19 cellular contexts compared by ENCODE assay signal in the genomic region with DNA sequence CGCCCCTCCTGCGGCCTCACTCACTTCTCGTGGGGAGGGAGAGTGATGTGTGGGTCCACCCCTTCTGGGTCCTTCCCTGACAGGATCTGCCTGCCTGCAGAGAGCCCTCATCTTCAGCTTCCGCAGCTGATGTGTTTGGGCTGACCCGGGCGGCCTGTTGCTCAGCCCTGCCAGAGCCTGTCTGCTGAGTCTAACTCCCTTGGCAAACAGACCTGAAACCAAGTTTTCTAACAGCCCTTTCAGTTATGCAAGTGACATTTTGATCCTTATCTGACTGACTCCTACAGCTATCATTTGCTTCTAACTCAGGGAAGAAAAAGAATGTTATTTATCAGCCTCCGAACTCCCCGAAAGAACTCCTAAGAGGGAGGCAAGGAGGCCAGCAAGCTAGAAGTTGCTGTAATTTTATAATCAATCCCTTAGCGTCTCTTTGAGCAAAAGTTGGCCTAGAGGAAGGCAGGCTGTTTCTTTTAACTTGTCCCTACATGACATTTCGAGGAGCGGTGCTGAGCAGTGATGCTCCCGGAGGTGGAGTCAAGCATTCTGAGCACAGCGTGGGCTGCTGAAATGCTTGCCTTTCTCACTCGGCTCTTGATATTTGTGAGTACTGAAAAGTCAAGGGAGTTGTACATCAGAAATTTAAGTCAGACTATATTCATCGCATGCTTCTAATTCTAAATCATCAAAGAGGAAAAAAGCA. TPM values are rescaled to one million over a fixed set of nuclear protein-coding genes. Genes with fewer than 3 reads are reported as not detected.
DNase-seq lines count a peak whose midpoint lies in the region; ATAC-seq and TF ChIP-seq lines count a peak whose summit lies in the region.
"Had no signal": no experiment of that assay in that cellular context is flagged by ENCODE, and none has a peak within 500 bp of the region (broad histone marks: within the 10 kb centered on the region; RNA-seq: fewer than 3 reads in every experiment).

No MANE protein-coding gene starts in this region.

- H3K36me3 ChIP-seq in muscle layer of duodenum (ENCODE audit: control insufficient read depth in 1 of 2, insufficient read depth in 2 of 2, low read length in 2 of 2), result peaks cover 27 to 43% of the 10 kb centered on the region in 2 donors

- no peaks in the 10 kb centered on the region for H3K9me3 ChIP-seq in muscle layer of duodenum (ENCODE audit: control insufficient read depth in 1 of 2, low read length in 2 of 2)
- H3K9me3 ChIP-seq: A549, Caco-2, testis had no signal

- peak overlapping the region; percentile 53 for H3K27ac Mint-ChIP-seq in activated T-cell treated with anti-CD3 and anti-CD28 coated beads, Interleukin-2, amount 50 U/mL, for 24 hours
- H3K27ac Mint-ChIP-seq: HFFc6 had no signal

- no peak for ATAC-seq in HG02852 (IDR thresholded peaks at IDR 0.05; ENCODE audit: unreplicated experiment)
- no peak for ATAC-seq in HG03432 (IDR thresholded peaks at IDR 0.05; ENCODE audit: unreplicated experiment)
- ATAC-seq: A549 had no signal

- no peaks in the 10 kb centered on the region for H3K9me3 Mint-ChIP-seq in activated T-cell treated with anti-CD3 and anti-CD28 coated beads, Interleukin-2, amount 50 U/mL, for 24 hours
- H3K9me3 Mint-ChIP-seq: HFFc6 had no signal

- H3K4me3 ChIP-seq in fibroblast of the aortic adventitia (ENCODE audit: low read depth, low read length), result no peak overlapping the region
- H3K4me3 ChIP-seq in muscle layer of duodenum (ENCODE audit: low read depth in 1 of 2, low read length in 2 of 2), result peak overlapping the region in 1 of 2 donors; percentile 9
- H3K4me3 ChIP-seq: A549, testis had no signal

- H3K36me3 Mint-ChIP-seq in activated T-cell treated with anti-CD3 and anti-CD28 coated beads, Interleukin-2, amount 50 U/mL, for 24 hours (ENCODE audit: low read depth), result peaks cover 93% of the 10 kb centered on the region

- H3K4me3 Mint-ChIP-seq in activated T-cell treated with anti-CD3 and anti-CD28 coated beads, Interleukin-2, amount 50 U/mL, for 24 hours, result no peak overlapping the region
- H3K4me3 Mint-ChIP-seq: HFFc6 had no signal

- DNase-seq in activated T-cell treated with anti-CD3 and anti-CD28 coated beads, Interleukin-2, amount 50 U/mL, for 24 hours, result no peak
- no peak for DNase-seq in activated T-cell treated with anti-CD3 and anti-CD28 coated beads, Interleukin-2, amount 50 U/mL, for 1 hour
- DNase-seq in fibroblast of the aortic adventitia (ENCODE audit: low read depth), result peak; percentile 51
- DNase-seq in ureter (ENCODE audit: low spot score), result peak; percentile 61
- no peak for DNase-seq in GM03348 (ENCODE audit: low spot score)
- DNase-seq: activated CD4-positive, alpha-beta T cell treated with anti-CD3 and anti-CD28 coated beads, Interleukin-2, amount 50 U/mL, for 48 hours; activated gamma-delta T cell treated with Interleukin-2 at 50 U/mL for 16 hours; erythroblast; HFFc6; IMR-90; NCI-H1092 treated with DMSO at 0.1 percent for 48 hours; NCI-H446; small intestine; testis had no signal

- no peak for TF ChIP-seq CTCF in fibroblast of the aortic adventitia (IDR thresholded peaks at IDR 0.05; ENCODE audit: insufficient read depth, low read length)

- peaks cover 7% of the 10 kb centered on the region for H3K4me1 Mint-ChIP-seq in activated T-cell treated with anti-CD3 and anti-CD28 coated beads, Interleukin-2, amount 50 U/mL, for 24 hours (ENCODE audit: low read depth)

- no peaks in the 10 kb centered on the region for H3K27me3 Mint-ChIP-seq in activated T-cell treated with anti-CD3 and anti-CD28 coated beads, Interleukin-2, amount 50 U/mL, for 24 hours

- H3K27ac ChIP-seq in muscle layer of duodenum (ENCODE audit: low read length), result peak overlapping the region; percentile 76
- H3K27ac ChIP-seq: A549, testis had no signal

- H3K4me1 ChIP-seq in muscle layer of duodenum (ENCODE audit: control insufficient read depth in 1 of 2, insufficient read depth in 2 of 2, low read length in 2 of 2), result peaks cover 14 to 17% of the 10 kb centered on the region in 2 donors
- H3K4me1 ChIP-seq: A549, Caco-2 had no signal

- no peaks in the 10 kb centered on the region for H3K27me3 ChIP-seq in muscle layer of duodenum (ENCODE audit: low read depth, low read length)
- H3K27me3 ChIP-seq: testis had no signal

RNA-seq across cellular contexts. Expression of gene CACNA2D4, which starts 31.5 kb away (rescaled TPM):
- total RNA-seq in fibroblast of the aortic adventitia (ENCODE audit: low replicate concordance) (0.08 and 0.27 TPM in 2 replicates), ureter (3.4 TPM)

RNA-seq across cellular contexts. Expression of gene DCP1B, which starts 54.3 kb away (rescaled TPM):
- total RNA-seq in fibroblast of the aortic adventitia (ENCODE audit: low replicate concordance) (6.2 and 23.5 TPM in 2 replicates), ureter (24.3 TPM)

Comparison
In these comparisons a context has a peak if more than half of its experiments do, and no peak if none do; other contexts are left out.
1. DNase-seq: peak in fibroblast of the aortic adventitia (single experiment) and ureter (single experiment); none in activated T-cell treated with anti-CD3 and anti-CD28 coated beads, Interleukin-2, amount 50 U/mL, for 24 hours (single experiment), activated T-cell treated with anti-CD3 and anti-CD28 coated beads, Interleukin-2, amount 50 U/mL, for 1 hour (single experiment) and GM03348 (single experiment).